In genomic region chr12:505221-505620, GRCh38 we compare ENCODE assay signal across 28 cellular contexts. TPM values are rescaled to one million over a fixed set of nuclear protein-coding genes. Genes with fewer than 3 reads are reported as not detected.
"Had no signal": no experiment of that assay in that cellular context is flagged by ENCODE, and none has a peak within 500 bp of the region (broad histone marks: within the 10 kb centered on the region; RNA-seq: fewer than 3 reads in every experiment).

No MANE protein-coding gene starts in this region.

- DNase-seq: dermis blood vessel endothelial cell; effector memory CD4-positive, alpha-beta T cell; erythroblast; foreskin fibroblast; gastrocnemius medialis; head of caudate nucleus; kidney; mucosa of descending colon; naive thymus-derived CD4-positive, alpha-beta T cell; occipital lobe; pancreas; retina; right lobe of liver; small intestine; stimulated activated CD4-positive, alpha-beta T cell treated with anti-CD3 and anti-CD28 coated beads, Interleukin-15, amount 100 ng/mL, for 24 hours; stimulated activated CD4-positive, alpha-beta T cell treated with anti-CD3 and anti-CD28 coated beads, Interleukin-2, amount 100 ng/mL, for 48 hours; stimulated activated naive B cell treated with anti-CD40 and anti-IgM and Interleukin-4, amounts not matched to agents 10 μg/mL and 1 μg/mL and 100 μg/mL, for 72 hours; transverse colon had no signal

- H3K9me3 ChIP-seq: gastrocnemius medialis, mucosa of descending colon, pancreas, right lobe of liver, suprapubic skin, transverse colon, vagina had no signal

- H3K27ac ChIP-seq: coronary artery, gastrocnemius medialis, pancreas, right lobe of liver, suprapubic skin, vagina had no signal

- ATAC-seq: gastrocnemius medialis; left lobe of liver; mucosa of descending colon; naive thymus-derived CD4-positive, alpha-beta T cell; pancreas; right lobe of liver; stimulated activated naive B cell treated with anti-CD40 and anti-IgM and Interleukin-4, amounts not matched to agents 10 μg/mL and 1 μg/mL and 100 μg/mL, for 72 hours had no signal

- H3K4me3 ChIP-seq: coronary artery, gastrocnemius medialis, lung, mucosa of descending colon, pancreas, right lobe of liver, suprapubic skin, transverse colon, vagina had no signal

- H3K4me3 Mint-ChIP-seq: memory B cell; mesothelial cell of epicardium; naive thymus-derived CD4-positive, alpha-beta T cell; nephron; stimulated activated naive B cell treated with anti-CD40 and anti-IgM and Interleukin-4, amounts not matched to agents 10 μg/mL and 1 μg/mL and 100 μg/mL, for 72 hours; stimulated activated naive CD8-positive, alpha-beta T cell treated with anti-CD3 and anti-CD28 coated beads, Interleukin-15, Interleukin-2, amounts not matched to agents 100 ng/mL and 50 ng/mL, for 24 hours had no signal

- H3K4me1 ChIP-seq: pancreas, right lobe of liver had no signal

- H3K27me3 Mint-ChIP-seq: stimulated activated naive CD8-positive, alpha-beta T cell treated with anti-CD3 and anti-CD28 coated beads, Interleukin-15, Interleukin-2, amounts not matched to agents 100 ng/mL and 50 ng/mL, for 24 hours had no signal

- H3K36me3 Mint-ChIP-seq: memory B cell; mesothelial cell of epicardium; naive thymus-derived CD4-positive, alpha-beta T cell; stimulated activated naive B cell treated with anti-CD40 and anti-IgM and Interleukin-4, amounts not matched to agents 10 μg/mL and 1 μg/mL and 100 μg/mL, for 72 hours had no signal

- H3K36me3 ChIP-seq: gastrocnemius medialis, pancreas, right lobe of liver, suprapubic skin, transverse colon, vagina had no signal

- H3K9me3 Mint-ChIP-seq: memory B cell; mesothelial cell of epicardium; naive thymus-derived CD4-positive, alpha-beta T cell; nephron; stimulated activated naive B cell treated with anti-CD40 and anti-IgM and Interleukin-4, amounts not matched to agents 10 μg/mL and 1 μg/mL and 100 μg/mL, for 72 hours; stimulated activated naive CD8-positive, alpha-beta T cell treated with anti-CD3 and anti-CD28 coated beads, Interleukin-15, Interleukin-2, amounts not matched to agents 100 ng/mL and 50 ng/mL, for 24 hours had no signal

- H3K27ac Mint-ChIP-seq: memory B cell; mesothelial cell of epicardium; naive thymus-derived CD4-positive, alpha-beta T cell; stimulated activated naive B cell treated with anti-CD40 and anti-IgM and Interleukin-4, amounts not matched to agents 10 μg/mL and 1 μg/mL and 100 μg/mL, for 72 hours; stimulated activated naive CD8-positive, alpha-beta T cell treated with anti-CD3 and anti-CD28 coated beads, Interleukin-15, Interleukin-2, amounts not matched to agents 100 ng/mL and 50 ng/mL, for 24 hours had no signal

- H3K27me3 ChIP-seq: gastrocnemius medialis, pancreas, right lobe of liver, suprapubic skin, transverse colon, vagina had no signal

RNA-seq across cellular contexts. Expression of gene B4GALNT3, which starts 45.5 kb away (rescaled TPM):
- total RNA-seq: dermis blood vessel endothelial cell, pulmonary artery endothelial cell had no signal
